Comparison of ENCODE assay signal across 22 cellular contexts in the genomic region with DNA sequence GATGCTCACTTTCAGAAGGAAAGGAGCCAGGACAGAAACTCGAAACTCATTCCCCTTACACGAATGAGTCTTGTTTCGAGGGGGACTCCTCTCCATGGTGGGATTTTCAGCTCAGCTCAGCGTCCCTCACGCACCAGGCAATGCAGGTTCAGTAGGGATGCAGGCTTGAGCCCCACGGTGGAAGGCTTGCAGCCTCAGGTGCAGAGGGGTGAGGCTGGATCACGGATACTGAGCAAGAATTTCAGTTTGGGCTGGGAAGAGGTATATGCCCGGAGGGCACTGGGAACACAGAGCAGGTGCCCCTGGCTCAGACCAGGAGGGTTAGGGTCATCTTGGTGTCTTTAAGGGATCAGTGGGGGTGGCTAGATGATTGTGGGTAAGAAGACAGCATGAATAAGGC.
"Had no signal": no experiment of that assay in that cellular context is flagged by ENCODE, and none has a peak within 500 bp of the region (broad histone marks: within the 10 kb centered on the region; RNA-seq: fewer than 3 reads in every experiment).

No MANE protein-coding gene starts in this region.

- H3K9me3 ChIP-seq: adrenal gland, lower lobe of right lung, tibial nerve, uterus had no signal

- H3K4me3 Mint-ChIP-seq: activated naive CD4-positive, alpha-beta T cell treated with anti-CD3 and anti-CD28 coated beads, Interleukin-2, amount 50 U/mL, for 24 hours; activated T-cell treated with anti-CD3 and anti-CD28 coated beads, Interleukin-2, amount 50 U/mL, for 72 hours; dendritic cell treated with granulocyte-macrophage colony-stimulating factor and Interleukin-4, amounts not matched to agents 40 ng/mL and 50 ng/mL, for 4 days; naive thymus-derived CD4-positive, alpha-beta T cell; neural progenitor cell; WTC11 had no signal

- DNase-seq: activated gamma-delta T cell treated with Interleukin-2 at 50 U/mL for 16 hours; activated T-cell treated with anti-CD3 and anti-CD28 coated beads, Interleukin-2, amount 50 U/mL, for 72 hours; cerebellar nuclear complex; effector CD4-positive, alpha-beta T cell; erythroblast; kidney; lower lobe of right lung; mesendoderm; naive thymus-derived CD4-positive, alpha-beta T cell; stimulated activated CD4-positive, alpha-beta T cell treated with anti-CD3 and anti-CD28 coated beads, Interleukin-4, amount 100 ng/mL, for 1 hour; stimulated activated naive CD4-positive, alpha-beta T cell treated with Interleukin-2 at 50 U/mL for 16 hours; T-helper 1 cell; T-helper 9 cell; uterus had no signal

- H3K27me3 ChIP-seq: adrenal gland, neural progenitor cell, tibial nerve, uterus had no signal

- H3K36me3 ChIP-seq: adrenal gland, lower lobe of right lung, neural progenitor cell, tibial nerve, uterus had no signal

- ATAC-seq: activated T-cell treated with anti-CD3 and anti-CD28 coated beads, Interleukin-2, amount 50 U/mL, for 72 hours; left lobe of liver; lower lobe of right lung; naive thymus-derived CD4-positive, alpha-beta T cell; WTC11 had no signal

- H3K27ac Mint-ChIP-seq: activated naive CD4-positive, alpha-beta T cell treated with anti-CD3 and anti-CD28 coated beads, Interleukin-2, amount 50 U/mL, for 24 hours; activated T-cell treated with anti-CD3 and anti-CD28 coated beads, Interleukin-2, amount 50 U/mL, for 72 hours; dendritic cell treated with granulocyte-macrophage colony-stimulating factor and Interleukin-4, amounts not matched to agents 40 ng/mL and 50 ng/mL, for 4 days; neural progenitor cell; progenitor cell of endocrine pancreas; WTC11 had no signal

- H3K4me3 ChIP-seq: adrenal gland, lower lobe of right lung, neural progenitor cell, tibial nerve, uterus had no signal

- H3K27ac ChIP-seq: adrenal gland, lower lobe of right lung, neural progenitor cell, uterus had no signal

- H3K27me3 Mint-ChIP-seq: activated naive CD4-positive, alpha-beta T cell treated with anti-CD3 and anti-CD28 coated beads, Interleukin-2, amount 50 U/mL, for 24 hours had no signal

- H3K9me3 Mint-ChIP-seq: activated naive CD4-positive, alpha-beta T cell treated with anti-CD3 and anti-CD28 coated beads, Interleukin-2, amount 50 U/mL, for 24 hours; activated T-cell treated with anti-CD3 and anti-CD28 coated beads, Interleukin-2, amount 50 U/mL, for 72 hours; dendritic cell treated with granulocyte-macrophage colony-stimulating factor and Interleukin-4, amounts not matched to agents 40 ng/mL and 50 ng/mL, for 4 days; WTC11 had no signal

- H3K36me3 Mint-ChIP-seq: activated naive CD4-positive, alpha-beta T cell treated with anti-CD3 and anti-CD28 coated beads, Interleukin-2, amount 50 U/mL, for 24 hours; neural progenitor cell; WTC11 had no signal
